ENCODE assay signal across 12 cellular contexts in the genomic region with DNA sequence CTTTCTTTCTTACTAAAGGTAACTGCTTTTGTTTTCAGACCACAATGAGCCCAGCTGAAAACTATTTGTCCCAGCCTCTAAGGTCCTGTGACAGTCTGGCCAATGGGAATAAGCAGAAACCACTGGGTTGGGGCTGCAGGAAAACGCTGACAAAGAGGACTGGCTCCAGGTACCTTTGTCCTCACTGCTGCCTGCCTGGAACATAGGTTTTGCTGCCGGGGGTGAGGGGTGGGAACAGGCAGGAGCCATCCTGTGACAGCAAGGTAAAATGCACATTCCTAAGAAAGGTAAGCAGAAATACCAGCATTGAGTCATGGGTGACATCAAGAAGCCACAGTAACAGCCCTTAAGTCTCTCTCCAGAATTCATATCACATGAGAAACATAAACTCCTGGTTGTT. TPM values are rescaled to one million over a fixed set of nuclear protein-coding genes. Genes with fewer than 3 reads are reported as not detected.
DNase-seq lines count a peak whose midpoint lies in the region; ATAC-seq and TF ChIP-seq lines count a peak whose summit lies in the region.
"Had no signal": no experiment of that assay in that cellular context is flagged by ENCODE, and none has a peak within 500 bp of the region (broad histone marks: within the 10 kb centered on the region; RNA-seq: fewer than 3 reads in every experiment).

No MANE protein-coding gene starts in this region.

- no peaks in the 10 kb centered on the region for H3K9me3 ChIP-seq in upper lobe of right lung

- no peak overlapping the region for H3K4me3 ChIP-seq in upper lobe of right lung
- H3K4me3 ChIP-seq: skin epidermis had no signal

- TF ChIP-seq CTCF in VCaP (conservative IDR thresholded peaks at IDR 0.05) (no peak), upper lobe of right lung (IDR thresholded peaks at IDR 0.05) (no peak)

- H3K4me1 Mint-ChIP-seq in activated T-cell treated with anti-CD3 and anti-CD28 coated beads, Interleukin-2, amount 50 U/mL, for 72 hours (ENCODE audit: low read depth), result peaks cover 63% of the 10 kb centered on the region

- H3K27ac ChIP-seq in VCaP (peak overlapping the region; percentile 58), upper lobe of right lung (no peak overlapping the region)

- peak overlapping the region in 1 of 2 donors; percentile 35 for H3K4me3 Mint-ChIP-seq in activated T-cell treated with anti-CD3 and anti-CD28 coated beads, Interleukin-2, amount 50 U/mL, for 72 hours
- H3K4me3 Mint-ChIP-seq: stimulated activated naive CD8-positive, alpha-beta T cell treated with anti-CD3 and anti-CD28 coated beads, Interleukin-15, Interleukin-2, amounts not matched to agents 100 ng/mL and 50 ng/mL, for 24 hours had no signal

- peaks cover under 1 to 2% of the 10 kb centered on the region in 2 donors for H3K36me3 Mint-ChIP-seq in activated T-cell treated with anti-CD3 and anti-CD28 coated beads, Interleukin-2, amount 50 U/mL, for 72 hours (ENCODE audit: insufficient read depth in 2 of 2)

- intact Hi-C loops in upper lobe of right lung (cut with DNase I), result no loop called here

- ATAC-seq in activated T-cell treated with anti-CD3 and anti-CD28 coated beads, Interleukin-2, amount 50 U/mL, for 72 hours (replicated peaks in 1 of 2), result no peak
- peak; percentile 84 for ATAC-seq in upper lobe of right lung

- no peak for DNase-seq in activated T-cell treated with anti-CD3 and anti-CD28 coated beads, Interleukin-2, amount 50 U/mL, for 72 hours
- no peak for DNase-seq in activated T-cell treated with anti-CD3 and anti-CD28 coated beads, Interleukin-2, amount 50 U/mL, for 48 hours
- DNase-seq in kidney tubule cell (ENCODE audit: low spot score) (peak; percentile 94), upper lobe of right lung (no peak), cerebellar nuclear complex (lab: John Stamatoyannopoulos, UW) (no peak), NCI-H226 (no peak), NCI-H2171 treated with DMSO at 0.1 percent for 48 hours (lab: John Stamatoyannopoulos, UW) (no peak)
- DNase-seq: IMR-90; NK-92 treated with Interleukin-12 subunit alpha and Interleukin-12 subunit beta, amount 100 ng/mL, for 24 hours had no signal

- no peaks in the 10 kb centered on the region for H3K27me3 Mint-ChIP-seq in activated T-cell treated with anti-CD3 and anti-CD28 coated beads, Interleukin-2, amount 50 U/mL, for 72 hours (ENCODE audit: low read depth)
- H3K27me3 Mint-ChIP-seq: stimulated activated naive CD8-positive, alpha-beta T cell treated with anti-CD3 and anti-CD28 coated beads, Interleukin-15, Interleukin-2, amounts not matched to agents 100 ng/mL and 50 ng/mL, for 24 hours had no signal

- no peaks in the 10 kb centered on the region for H3K9me3 Mint-ChIP-seq in activated T-cell treated with anti-CD3 and anti-CD28 coated beads, Interleukin-2, amount 50 U/mL, for 72 hours
- H3K9me3 Mint-ChIP-seq: stimulated activated naive CD8-positive, alpha-beta T cell treated with anti-CD3 and anti-CD28 coated beads, Interleukin-15, Interleukin-2, amounts not matched to agents 100 ng/mL and 50 ng/mL, for 24 hours had no signal

- no peaks in the 10 kb centered on the region for H3K27me3 ChIP-seq in upper lobe of right lung

- H3K4me1 ChIP-seq in upper lobe of right lung, result peaks cover 11% of the 10 kb centered on the region

- H3K36me3 ChIP-seq in upper lobe of right lung, result peaks cover 10% of the 10 kb centered on the region

- H3K27ac Mint-ChIP-seq in activated T-cell treated with anti-CD3 and anti-CD28 coated beads, Interleukin-2, amount 50 U/mL, for 72 hours, result peak overlapping the region; percentile 71

RNA-seq across cellular contexts. Expression of gene PTPN2, which starts 21.6 kb away (rescaled TPM):
- 10 to 100 TPM; 84.9 to 86.2 TPM for total RNA-seq in activated T-cell treated with anti-CD3 and anti-CD28 coated beads, Interleukin-2, amount 50 U/mL, for 72 hours
- 53.9 TPM for total RNA-seq in upper lobe of right lung
